ENCODE assay signal across 27 cellular contexts in the genomic region with DNA sequence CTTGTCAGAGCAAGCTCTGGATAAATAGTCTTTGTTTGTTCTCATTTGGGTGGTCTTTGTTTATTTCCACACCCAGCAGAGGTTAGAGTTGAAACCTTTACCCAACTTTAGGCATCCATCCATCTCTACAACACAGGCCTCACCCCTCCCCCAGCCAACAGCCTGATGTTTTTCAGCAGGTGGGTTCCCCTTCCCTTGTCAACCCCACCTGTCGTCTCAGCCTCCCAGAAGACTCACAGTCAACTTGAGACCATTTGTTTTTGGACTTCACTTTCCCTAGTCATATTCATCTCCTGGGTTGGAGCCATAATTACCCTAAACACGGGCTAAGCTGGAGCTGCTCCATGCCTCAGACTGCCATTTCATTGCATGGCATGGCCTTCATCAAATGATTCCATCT. TPM values are rescaled to one million over a fixed set of nuclear protein-coding genes. Genes with fewer than 3 reads are reported as not detected.
A peak's percentile ranks its signal among the peaks of the same experiment; 100 is the strongest.
DNase-seq lines count a peak whose midpoint lies in the region; ATAC-seq and TF ChIP-seq lines count a peak whose summit lies in the region.
"Had no signal": no experiment of that assay in that cellular context is flagged by ENCODE, and none has a peak within 500 bp of the region (broad histone marks: within the 10 kb centered on the region; RNA-seq: fewer than 3 reads in every experiment).

No MANE protein-coding gene starts in this region.

- peak overlapping the region; percentile 59 for H3K4me2 ChIP-seq in hepatocyte
- H3K4me2 ChIP-seq: BLaER1 had no signal

- no peaks in the 10 kb centered on the region for H4K20me1 ChIP-seq in hepatocyte (ENCODE audit: insufficient read depth, poor library complexity, severe bottlenecking)
- H4K20me1 ChIP-seq: BLaER1 had no signal

- H3K4me3 Mint-ChIP-seq in activated CD8-positive, alpha-beta T cell treated with anti-CD3 and anti-CD28 coated beads for 36 hours = no peak overlapping the region
- H3K4me3 Mint-ChIP-seq: CD14-positive monocyte; CD4-positive, alpha-beta memory T cell; CD4-positive, CD25-positive, alpha-beta regulatory T cell; CD8-positive, alpha-beta memory T cell had no signal

- no peaks in the 10 kb centered on the region for H3K36me3 Mint-ChIP-seq in activated CD8-positive, alpha-beta T cell treated with anti-CD3 and anti-CD28 coated beads for 36 hours (ENCODE audit: low read depth)
- H3K36me3 Mint-ChIP-seq: CD14-positive monocyte; CD4-positive, alpha-beta memory T cell; CD4-positive, CD25-positive, alpha-beta regulatory T cell had no signal

- H3K4me1 Mint-ChIP-seq in activated CD8-positive, alpha-beta T cell treated with anti-CD3 and anti-CD28 coated beads for 36 hours (ENCODE audit: low read depth) = no peaks in the 10 kb centered on the region
- H3K4me1 Mint-ChIP-seq: CD4-positive, alpha-beta memory T cell; CD4-positive, CD25-positive, alpha-beta regulatory T cell had no signal

- no peaks in the 10 kb centered on the region for H3K9me2 ChIP-seq in hepatocyte (replicated peaks; ENCODE audit: insufficient read depth)

- H3K27ac Mint-ChIP-seq in activated CD8-positive, alpha-beta T cell treated with anti-CD3 and anti-CD28 coated beads for 36 hours = no peak overlapping the region
- H3K27ac Mint-ChIP-seq: CD14-positive monocyte; CD4-positive, alpha-beta memory T cell; CD4-positive, CD25-positive, alpha-beta regulatory T cell; CD8-positive, alpha-beta memory T cell had no signal

- DNase-seq in SJCRH30 (peak; percentile 71 to 86), hepatocyte (ENCODE audit: low spot score) (no peak), NCI-H748 (lab: John Stamatoyannopoulos, UW; ENCODE audit: unreplicated experiment) (no peak)
- DNase-seq in activated effector memory CD4-positive, alpha-beta T cell treated with Interleukin-2 at 50 U/mL for 16 hours = no peak
- no peak for DNase-seq in activated CD8-positive, alpha-beta T cell treated with anti-CD3 and anti-CD28 coated beads for 36 hours
- DNase-seq: 8988T; ACHN; BE2C; C1 segment of cervical spinal cord; CD4-positive, alpha-beta memory T cell; CD4-positive, CD25-positive, alpha-beta regulatory T cell; CD8-positive, alpha-beta memory T cell; COR-L47; DMS 273 treated with DMSO at 0.1 percent for 48 hours; DMS153; DMS53; DMS79; DND-41; EL; GDM1 had no signal

- no peaks in the 10 kb centered on the region for H3K36me3 ChIP-seq in SJCRH30
- H3K36me3 ChIP-seq in hepatocyte (replicated peaks; ENCODE audit: insufficient read depth, low read depth) = no peaks in the 10 kb centered on the region
- H3K36me3 ChIP-seq: BE2C had no signal

- ATAC-seq in activated CD8-positive, alpha-beta T cell treated with anti-CD3 and anti-CD28 coated beads for 36 hours = no peak
- ATAC-seq: GM12878 had no signal

- no peak for TF ChIP-seq CTCF in hepatocyte (IDR thresholded peaks at IDR 0.05; ENCODE audit: poor library complexity)
- TF ChIP-seq CTCF in activated CD8-positive, alpha-beta T cell treated with anti-CD3 and anti-CD28 coated beads for 36 hours (IDR thresholded peaks at IDR 0.05) = no peak

- H2AFZ ChIP-seq in hepatocyte = no peak overlapping the region

- H3K79me2 ChIP-seq in hepatocyte = no peaks in the 10 kb centered on the region

- WGBS in hepatocyte (ENCODE audit: low lambda C conversion rate, missing lambda C conversion rate) = 72% methylated on average over 2 of the region's 2 CpGs

- H3K4me1 ChIP-seq in SJCRH30 (peaks cover 9% of the 10 kb centered on the region), hepatocyte (ENCODE audit: insufficient read depth) (peaks cover 23% of the 10 kb centered on the region)
- H3K4me1 ChIP-seq: BE2C had no signal

- H3K27me3 Mint-ChIP-seq in activated CD8-positive, alpha-beta T cell treated with anti-CD3 and anti-CD28 coated beads for 36 hours = peaks cover 2% of the 10 kb centered on the region

- H3K4me3 ChIP-seq in SJCRH30 (no peak overlapping the region), hepatocyte (no peak overlapping the region)
- H3K4me3 ChIP-seq: GM12878 had no signal

- POLR2A ChIA-PET in activated CD8-positive, alpha-beta T cell treated with anti-CD3 and anti-CD28 coated beads for 36 hours (lab: Charles Lee) = no interaction called here

- H3K9me3 Mint-ChIP-seq in activated CD8-positive, alpha-beta T cell treated with anti-CD3 and anti-CD28 coated beads for 36 hours = no peaks in the 10 kb centered on the region
- H3K9me3 Mint-ChIP-seq: CD8-positive, alpha-beta memory T cell had no signal

- CTCF ChIA-PET in activated CD8-positive, alpha-beta T cell treated with anti-CD3 and anti-CD28 coated beads for 36 hours (lab: Charles Lee) = interaction anchor here (0.8 to 3.0 kb wide), 7 partner anchors 8 to 319 kb away, joined by 3 to 19 read pairs (median 6); no protein-coding TSS in a partner anchor

- intact Hi-C loops in activated CD8-positive, alpha-beta T cell treated with anti-CD3 and anti-CD28 coated beads for 36 hours (cut with micrococcal nuclease) = no loop called here

- H3K9me3 ChIP-seq in SJCRH30 (replicated peaks) (no peaks in the 10 kb centered on the region), hepatocyte (ENCODE audit: low read depth) (no peaks in the 10 kb centered on the region)
- H3K9me3 ChIP-seq: BE2C had no signal

- H3K27ac ChIP-seq in SJCRH30 = no peak overlapping the region
- peak overlapping the region; percentile 75 for H3K27ac ChIP-seq in hepatocyte
- H3K27ac ChIP-seq: BLaER1 had no signal

- H3K27me3 ChIP-seq in SJCRH30 (no peaks in the 10 kb centered on the region), hepatocyte (no peaks in the 10 kb centered on the region)
- H3K27me3 ChIP-seq: BE2C, BLaER1 had no signal

RNA-seq across cellular contexts. Expression of a gene that starts 31.7 kb away (rescaled TPM):
- total RNA-seq in SJCRH30 (2014; rRNA removed; shearing (Covaris generic)) = not detected in 2 replicates
- total RNA-seq in hepatocyte = 0.20 TPM in 1 of 2 replicates, not detected in the other
- 1.0 TPM in 1 of 2 replicates, not detected in the other for polyA plus RNA-seq in hepatocyte
- total RNA-seq in activated CD8-positive, alpha-beta T cell treated with anti-CD3 and anti-CD28 coated beads for 36 hours = not detected
- total RNA-seq: A673; CD4-positive, alpha-beta memory T cell; CD4-positive, CD25-positive, alpha-beta regulatory T cell; CD8-positive, alpha-beta memory T cell; G401; GM12878 had no signal
- polyA plus RNA-seq: AG04450; CD14-positive monocyte; CD4-positive, alpha-beta memory T cell; CD4-positive, CD25-positive, alpha-beta regulatory T cell; CD8-positive, alpha-beta memory T cell had no signal

RNA-seq across cellular contexts. Expression of a gene that starts 35.1 kb away (rescaled TPM):
- 0.22 and 0.25 TPM in 2 replicates for total RNA-seq in SJCRH30 (2014; rRNA removed; shearing (Covaris generic))
- total RNA-seq in hepatocyte = not detected in 2 replicates
- not detected in 2 replicates for polyA plus RNA-seq in hepatocyte
- not detected for total RNA-seq in activated CD8-positive, alpha-beta T cell treated with anti-CD3 and anti-CD28 coated beads for 36 hours
- total RNA-seq: A673; CD4-positive, alpha-beta memory T cell; CD4-positive, CD25-positive, alpha-beta regulatory T cell; CD8-positive, alpha-beta memory T cell; Daoy; G401; GM12878 had no signal
- polyA plus RNA-seq: AG04450; CD14-positive monocyte; CD4-positive, alpha-beta memory T cell; CD4-positive, CD25-positive, alpha-beta regulatory T cell; CD8-positive, alpha-beta memory T cell had no signal

RNA-seq across cellular contexts. Expression of a gene that starts 59.2 kb away (rescaled TPM):
- total RNA-seq in SJCRH30 (2014; rRNA removed; shearing (Covaris generic)) = not detected in 2 replicates
- not detected in 2 replicates for total RNA-seq in hepatocyte
- polyA plus RNA-seq in hepatocyte = not detected in 2 replicates
- not detected for total RNA-seq in activated CD8-positive, alpha-beta T cell treated with anti-CD3 and anti-CD28 coated beads for 36 hours
- total RNA-seq: A673; CD4-positive, alpha-beta memory T cell; CD4-positive, CD25-positive, alpha-beta regulatory T cell; CD8-positive, alpha-beta memory T cell; Daoy; G401; GM12878 had no signal
- polyA plus RNA-seq: AG04450; CD14-positive monocyte; CD8-positive, alpha-beta memory T cell; GM12878 had no signal

Comparison
In these comparisons a context has a peak if more than half of its experiments do, and no peak if none do; other contexts are left out.
1. DNase-seq: peak in SJCRH30 (2 of 2); none in hepatocyte (single experiment), NCI-H748 (single experiment), activated effector memory CD4-positive, alpha-beta T cell treated with Interleukin-2 at 50 U/mL for 16 hours (single experiment) and activated CD8-positive, alpha-beta T cell treated with anti-CD3 and anti-CD28 coated beads for 36 hours (single experiment).